1 cellular context compared by ENCODE assay signal in the genomic region with DNA sequence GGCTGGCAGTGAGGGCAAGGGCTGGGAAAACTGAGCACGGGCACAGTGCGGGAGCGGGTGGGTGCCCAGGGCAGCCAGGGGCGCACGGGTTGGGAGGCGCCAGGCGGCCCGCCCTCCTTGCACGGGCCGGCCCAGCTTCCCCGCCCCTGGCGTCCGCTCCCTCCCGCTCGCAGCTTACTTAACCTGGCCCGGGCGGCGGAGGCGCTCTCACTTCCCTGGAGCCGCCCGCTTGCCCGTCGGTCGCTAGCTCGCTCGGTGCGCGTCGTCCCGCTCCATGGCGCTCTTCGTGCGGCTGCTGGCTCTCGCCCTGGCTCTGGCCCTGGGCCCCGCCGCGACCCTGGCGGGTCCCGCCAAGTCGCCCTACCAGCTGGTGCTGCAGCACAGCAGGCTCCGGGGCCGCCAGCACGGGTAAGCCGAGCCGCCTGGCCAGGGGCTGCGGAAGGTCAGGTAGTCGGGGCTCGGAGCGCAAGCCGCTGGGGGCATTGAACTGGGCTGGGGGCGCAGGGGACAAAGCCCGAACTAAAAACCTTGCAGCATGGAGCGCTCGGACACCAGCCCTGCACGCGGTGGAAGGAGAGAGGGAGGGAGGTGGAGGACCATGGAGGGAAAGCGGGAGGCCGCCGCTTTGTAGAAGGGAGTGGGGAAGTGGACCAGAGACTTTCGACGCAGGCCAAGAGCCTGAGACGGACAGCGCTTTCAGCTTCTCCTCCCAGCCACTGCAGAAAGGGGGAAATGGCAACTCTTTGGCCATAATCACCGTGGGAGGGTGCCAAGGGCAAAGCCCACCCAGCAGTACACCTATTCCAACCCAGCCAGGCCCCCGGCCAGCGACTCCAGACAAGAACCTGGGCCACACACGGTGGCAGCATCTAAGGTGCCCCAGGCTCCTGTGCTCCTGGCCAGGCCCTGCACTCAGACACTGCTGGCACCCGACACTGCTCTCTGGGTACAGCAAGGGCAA.
TF ChIP-seq lines count a peak whose summit lies in the region.

TSS of gene TGFBI (plus strand) at position 207 of the 961 bp plus-strand sequence. CDS start at position 275, 68 bp downstream.

TF ChIP-seq in HepG2, 621 proteins besides CTCF, POLR2A, EP300 and RAD21 (continued from another document and continues in another):
- TF ChIP-seq, protein P1, sequence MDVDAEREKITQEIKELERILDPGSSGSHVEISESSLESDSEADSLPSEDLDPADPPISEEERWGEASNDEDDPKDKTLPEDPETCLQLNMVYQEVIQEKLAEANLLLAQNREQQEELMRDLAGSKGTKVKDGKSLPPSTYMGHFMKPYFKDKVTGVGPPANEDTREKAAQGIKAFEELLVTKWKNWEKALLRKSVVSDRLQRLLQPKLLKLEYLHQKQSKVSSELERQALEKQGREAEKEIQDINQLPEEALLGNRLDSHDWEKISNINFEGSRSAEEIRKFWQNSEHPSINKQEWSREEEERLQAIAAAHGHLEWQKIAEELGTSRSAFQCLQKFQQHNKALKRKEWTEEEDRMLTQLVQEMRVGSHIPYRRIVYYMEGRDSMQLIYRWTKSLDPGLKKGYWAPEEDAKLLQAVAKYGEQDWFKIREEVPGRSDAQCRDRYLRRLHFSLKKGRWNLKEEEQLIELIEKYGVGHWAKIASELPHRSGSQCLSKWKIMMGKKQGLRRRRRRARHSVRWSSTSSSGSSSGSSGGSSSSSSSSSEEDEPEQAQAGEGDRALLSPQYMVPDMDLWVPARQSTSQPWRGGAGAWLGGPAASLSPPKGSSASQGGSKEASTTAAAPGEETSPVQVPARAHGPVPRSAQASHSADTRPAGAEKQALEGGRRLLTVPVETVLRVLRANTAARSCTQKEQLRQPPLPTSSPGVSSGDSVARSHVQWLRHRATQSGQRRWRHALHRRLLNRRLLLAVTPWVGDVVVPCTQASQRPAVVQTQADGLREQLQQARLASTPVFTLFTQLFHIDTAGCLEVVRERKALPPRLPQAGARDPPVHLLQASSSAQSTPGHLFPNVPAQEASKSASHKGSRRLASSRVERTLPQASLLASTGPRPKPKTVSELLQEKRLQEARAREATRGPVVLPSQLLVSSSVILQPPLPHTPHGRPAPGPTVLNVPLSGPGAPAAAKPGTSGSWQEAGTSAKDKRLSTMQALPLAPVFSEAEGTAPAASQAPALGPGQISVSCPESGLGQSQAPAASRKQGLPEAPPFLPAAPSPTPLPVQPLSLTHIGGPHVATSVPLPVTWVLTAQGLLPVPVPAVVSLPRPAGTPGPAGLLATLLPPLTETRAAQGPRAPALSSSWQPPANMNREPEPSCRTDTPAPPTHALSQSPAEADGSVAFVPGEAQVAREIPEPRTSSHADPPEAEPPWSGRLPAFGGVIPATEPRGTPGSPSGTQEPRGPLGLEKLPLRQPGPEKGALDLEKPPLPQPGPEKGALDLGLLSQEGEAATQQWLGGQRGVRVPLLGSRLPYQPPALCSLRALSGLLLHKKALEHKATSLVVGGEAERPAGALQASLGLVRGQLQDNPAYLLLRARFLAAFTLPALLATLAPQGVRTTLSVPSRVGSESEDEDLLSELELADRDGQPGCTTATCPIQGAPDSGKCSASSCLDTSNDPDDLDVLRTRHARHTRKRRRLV (CRISPR knock-in tag; IDR thresholded peaks at IDR 0.05): no peak
- TF ChIP-seq TP53 (CRISPR knock-in tag; conservative IDR thresholded peaks at IDR 0.05) (0 out of 2 replicates have a peak, but pooled peaks have one; percentile 45), ZNF33A (CRISPR knock-in tag; IDR thresholded peaks at IDR 0.05; ENCODE audit: borderline replicate concordance) (peak; percentile 53; the same call in 1 of the 2 replicates), ZNF773 (CRISPR knock-in tag; IDR thresholded peaks at IDR 0.05; ENCODE audit: borderline replicate concordance) (peak; percentile 36; the same call in 1 of the 2 replicates), NFYB (CRISPR knock-in tag; IDR thresholded peaks at IDR 0.05) (0 out of 2 replicates have a peak, but pooled peaks have one; percentile 29), SALL1 (CRISPR knock-in tag; IDR thresholded peaks at IDR 0.05) (peak; percentile 80), KDM6A (CRISPR knock-in tag; IDR thresholded peaks at IDR 0.05; ENCODE audit: low read depth) (no peak), PTBP1 (IDR thresholded peaks at IDR 0.05; ENCODE audit: low read depth, low read length, poor library complexity, severe bottlenecking) (no peak), HNF4A (CRISPR knock-in tag; IDR thresholded peaks at IDR 0.05) (peak; percentile 21; the same call in 1 of the 2 replicates), KMT2A (CRISPR knock-in tag; IDR thresholded peaks at IDR 0.05) (peak; percentile 93), ZSCAN30 (CRISPR knock-in tag; IDR thresholded peaks at IDR 0.05) (no peak), ZFP90 (CRISPR knock-in tag; IDR thresholded peaks at IDR 0.05; ENCODE audit: borderline replicate concordance) (no peak; the same call in 1 of the 2 replicates), NFATC3 (CRISPR knock-in tag; IDR thresholded peaks at IDR 0.05) (no peak), MTF1 (CRISPR knock-in tag; IDR thresholded peaks at IDR 0.05) (no peak), SETDB1 (CRISPR knock-in tag; IDR thresholded peaks at IDR 0.05; ENCODE audit: borderline replicate concordance) (no peak), ZNF781 (CRISPR knock-in tag; IDR thresholded peaks at IDR 0.05; ENCODE audit: borderline replicate concordance, not compliant biosample characterization) (peak; percentile 46), KLF15 (CRISPR knock-in tag; IDR thresholded peaks at IDR 0.05; ENCODE audit: borderline replicate concordance) (no peak), FOXJ3 (CRISPR knock-in tag; IDR thresholded peaks at IDR 0.05; ENCODE audit: borderline replicate concordance) (no peak), ZFP36L1 (CRISPR knock-in tag; IDR thresholded peaks at IDR 0.05) (no peak), SPEN (CRISPR knock-in tag; IDR thresholded peaks at IDR 0.05; ENCODE audit: low read depth) (peak; percentile 70), EZH2 (conservative IDR thresholded peaks at IDR 0.05; ENCODE audit: low read depth, low read length) (no peak), SOX13 (IDR thresholded peaks at IDR 0.05) (peak; percentile 39; the same call in 1 of the 2 replicates), SOX13 (CRISPR knock-in tag; conservative IDR thresholded peaks at IDR 0.05 in 1 of 2, IDR thresholded peaks at IDR 0.05 in 1 of 2) (peak in 1 of 2 experiments; percentile 63; a peak in 1 of 4 replicates), ZNF550 (CRISPR knock-in tag; IDR thresholded peaks at IDR 0.05; ENCODE audit: borderline replicate concordance) (no peak), SOX5 (CRISPR knock-in tag; IDR thresholded peaks at IDR 0.05; ENCODE audit: borderline replicate concordance) (peak; percentile 41; the same call in 1 of the 2 replicates), ZNF558 (CRISPR knock-in tag; IDR thresholded peaks at IDR 0.05; ENCODE audit: borderline replicate concordance) (no peak; the same call in 1 of the 2 replicates), ZNF350 (CRISPR knock-in tag; IDR thresholded peaks at IDR 0.05; ENCODE audit: borderline replicate concordance, low read depth) (no peak), YEATS2 (CRISPR knock-in tag; IDR thresholded peaks at IDR 0.05; ENCODE audit: borderline replicate concordance) (peak; percentile 60; the same call in 1 of the 2 replicates), ZNF777 (CRISPR knock-in tag; IDR thresholded peaks at IDR 0.05) (peak; percentile 93), MBNL3 (CRISPR knock-in tag; conservative IDR thresholded peaks at IDR 0.05) (no peak), FOXP1 (IDR thresholded peaks at IDR 0.05) (no peak), FOXP1 (CRISPR knock-in tag; IDR thresholded peaks at IDR 0.05) (no peak), RORA (CRISPR knock-in tag; IDR thresholded peaks at IDR 0.05) (no peak), ZNF225 (CRISPR knock-in tag; IDR thresholded peaks at IDR 0.05) (no peak; the same call in 1 of the 2 replicates)
- TF ChIP-seq, protein P2, sequence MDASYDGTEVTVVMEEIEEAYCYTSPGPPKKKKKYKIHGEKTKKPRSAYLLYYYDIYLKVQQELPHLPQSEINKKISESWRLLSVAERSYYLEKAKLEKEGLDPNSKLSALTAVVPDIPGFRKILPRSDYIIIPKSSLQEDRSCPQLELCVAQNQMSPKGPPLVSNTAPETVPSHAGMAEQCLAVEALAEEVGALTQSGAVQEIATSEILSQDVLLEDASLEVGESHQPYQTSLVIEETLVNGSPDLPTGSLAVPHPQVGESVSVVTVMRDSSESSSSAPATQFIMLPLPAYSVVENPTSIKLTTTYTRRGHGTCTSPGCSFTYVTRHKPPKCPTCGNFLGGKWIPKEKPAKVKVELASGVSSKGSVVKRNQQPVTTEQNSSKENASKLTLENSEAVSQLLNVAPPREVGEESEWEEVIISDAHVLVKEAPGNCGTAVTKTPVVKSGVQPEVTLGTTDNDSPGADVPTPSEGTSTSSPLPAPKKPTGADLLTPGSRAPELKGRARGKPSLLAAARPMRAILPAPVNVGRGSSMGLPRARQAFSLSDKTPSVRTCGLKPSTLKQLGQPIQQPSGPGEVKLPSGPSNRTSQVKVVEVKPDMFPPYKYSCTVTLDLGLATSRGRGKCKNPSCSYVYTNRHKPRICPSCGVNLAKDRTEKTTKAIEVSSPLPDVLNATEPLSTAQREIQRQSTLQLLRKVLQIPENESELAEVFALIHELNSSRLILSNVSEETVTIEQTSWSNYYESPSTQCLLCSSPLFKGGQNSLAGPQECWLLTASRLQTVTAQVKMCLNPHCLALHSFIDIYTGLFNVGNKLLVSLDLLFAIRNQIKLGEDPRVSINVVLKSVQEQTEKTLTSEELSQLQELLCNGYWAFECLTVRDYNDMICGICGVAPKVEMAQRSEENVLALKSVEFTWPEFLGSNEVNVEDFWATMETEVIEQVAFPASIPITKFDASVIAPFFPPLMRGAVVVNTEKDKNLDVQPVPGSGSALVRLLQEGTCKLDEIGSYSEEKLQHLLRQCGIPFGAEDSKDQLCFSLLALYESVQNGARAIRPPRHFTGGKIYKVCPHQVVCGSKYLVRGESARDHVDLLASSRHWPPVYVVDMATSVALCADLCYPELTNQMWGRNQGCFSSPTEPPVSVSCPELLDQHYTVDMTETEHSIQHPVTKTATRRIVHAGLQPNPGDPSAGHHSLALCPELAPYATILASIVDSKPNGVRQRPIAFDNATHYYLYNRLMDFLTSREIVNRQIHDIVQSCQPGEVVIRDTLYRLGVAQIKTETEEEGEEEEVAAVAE (CRISPR knock-in tag; IDR thresholded peaks at IDR 0.05; ENCODE audit: borderline replicate concordance): no peak
- TF ChIP-seq, protein P3, sequence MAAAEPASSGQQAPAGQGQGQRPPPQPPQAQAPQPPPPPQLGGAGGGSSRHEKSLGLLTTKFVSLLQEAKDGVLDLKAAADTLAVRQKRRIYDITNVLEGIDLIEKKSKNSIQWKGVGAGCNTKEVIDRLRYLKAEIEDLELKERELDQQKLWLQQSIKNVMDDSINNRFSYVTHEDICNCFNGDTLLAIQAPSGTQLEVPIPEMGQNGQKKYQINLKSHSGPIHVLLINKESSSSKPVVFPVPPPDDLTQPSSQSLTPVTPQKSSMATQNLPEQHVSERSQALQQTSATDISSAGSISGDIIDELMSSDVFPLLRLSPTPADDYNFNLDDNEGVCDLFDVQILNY (CRISPR knock-in tag; conservative IDR thresholded peaks at IDR 0.05): no peak
- TF ChIP-seq, protein P4, sequence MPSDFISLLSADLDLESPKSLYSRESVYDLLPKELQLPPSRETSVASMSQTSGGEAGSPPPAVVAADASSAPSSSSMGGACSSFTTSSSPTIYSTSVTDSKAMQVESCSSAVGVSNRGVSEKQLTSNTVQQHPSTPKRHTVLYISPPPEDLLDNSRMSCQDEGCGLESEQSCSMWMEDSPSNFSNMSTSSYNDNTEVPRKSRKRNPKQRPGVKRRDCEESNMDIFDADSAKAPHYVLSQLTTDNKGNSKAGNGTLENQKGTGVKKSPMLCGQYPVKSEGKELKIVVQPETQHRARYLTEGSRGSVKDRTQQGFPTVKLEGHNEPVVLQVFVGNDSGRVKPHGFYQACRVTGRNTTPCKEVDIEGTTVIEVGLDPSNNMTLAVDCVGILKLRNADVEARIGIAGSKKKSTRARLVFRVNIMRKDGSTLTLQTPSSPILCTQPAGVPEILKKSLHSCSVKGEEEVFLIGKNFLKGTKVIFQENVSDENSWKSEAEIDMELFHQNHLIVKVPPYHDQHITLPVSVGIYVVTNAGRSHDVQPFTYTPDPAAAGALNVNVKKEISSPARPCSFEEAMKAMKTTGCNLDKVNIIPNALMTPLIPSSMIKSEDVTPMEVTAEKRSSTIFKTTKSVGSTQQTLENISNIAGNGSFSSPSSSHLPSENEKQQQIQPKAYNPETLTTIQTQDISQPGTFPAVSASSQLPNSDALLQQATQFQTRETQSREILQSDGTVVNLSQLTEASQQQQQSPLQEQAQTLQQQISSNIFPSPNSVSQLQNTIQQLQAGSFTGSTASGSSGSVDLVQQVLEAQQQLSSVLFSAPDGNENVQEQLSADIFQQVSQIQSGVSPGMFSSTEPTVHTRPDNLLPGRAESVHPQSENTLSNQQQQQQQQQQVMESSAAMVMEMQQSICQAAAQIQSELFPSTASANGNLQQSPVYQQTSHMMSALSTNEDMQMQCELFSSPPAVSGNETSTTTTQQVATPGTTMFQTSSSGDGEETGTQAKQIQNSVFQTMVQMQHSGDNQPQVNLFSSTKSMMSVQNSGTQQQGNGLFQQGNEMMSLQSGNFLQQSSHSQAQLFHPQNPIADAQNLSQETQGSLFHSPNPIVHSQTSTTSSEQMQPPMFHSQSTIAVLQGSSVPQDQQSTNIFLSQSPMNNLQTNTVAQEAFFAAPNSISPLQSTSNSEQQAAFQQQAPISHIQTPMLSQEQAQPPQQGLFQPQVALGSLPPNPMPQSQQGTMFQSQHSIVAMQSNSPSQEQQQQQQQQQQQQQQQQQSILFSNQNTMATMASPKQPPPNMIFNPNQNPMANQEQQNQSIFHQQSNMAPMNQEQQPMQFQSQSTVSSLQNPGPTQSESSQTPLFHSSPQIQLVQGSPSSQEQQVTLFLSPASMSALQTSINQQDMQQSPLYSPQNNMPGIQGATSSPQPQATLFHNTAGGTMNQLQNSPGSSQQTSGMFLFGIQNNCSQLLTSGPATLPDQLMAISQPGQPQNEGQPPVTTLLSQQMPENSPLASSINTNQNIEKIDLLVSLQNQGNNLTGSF (CRISPR knock-in tag; IDR thresholded peaks at IDR 0.05): peak; percentile 71; the same call in 1 of the 2 replicates
- TF ChIP-seq, protein P5, sequence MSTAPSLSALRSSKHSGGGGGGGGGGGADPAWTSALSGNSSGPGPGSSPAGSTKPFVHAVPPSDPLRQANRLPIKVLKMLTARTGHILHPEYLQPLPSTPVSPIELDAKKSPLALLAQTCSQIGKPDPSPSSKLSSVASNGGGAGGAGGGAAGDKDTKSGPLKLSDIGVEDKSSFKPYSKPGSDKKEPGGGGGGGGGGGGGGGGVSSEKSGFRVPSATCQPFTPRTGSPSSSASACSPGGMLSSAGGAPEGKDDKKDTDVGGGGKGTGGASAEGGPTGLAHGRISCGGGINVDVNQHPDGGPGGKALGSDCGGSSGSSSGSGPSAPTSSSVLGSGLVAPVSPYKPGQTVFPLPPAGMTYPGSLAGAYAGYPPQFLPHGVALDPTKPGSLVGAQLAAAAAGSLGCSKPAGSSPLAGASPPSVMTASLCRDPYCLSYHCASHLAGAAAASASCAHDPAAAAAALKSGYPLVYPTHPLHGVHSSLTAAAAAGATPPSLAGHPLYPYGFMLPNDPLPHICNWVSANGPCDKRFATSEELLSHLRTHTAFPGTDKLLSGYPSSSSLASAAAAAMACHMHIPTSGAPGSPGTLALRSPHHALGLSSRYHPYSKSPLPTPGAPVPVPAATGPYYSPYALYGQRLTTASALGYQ (CRISPR knock-in tag; IDR thresholded peaks at IDR 0.05): peak; percentile 53; the same call in 1 of the 2 replicates
- TF ChIP-seq, protein P6, sequence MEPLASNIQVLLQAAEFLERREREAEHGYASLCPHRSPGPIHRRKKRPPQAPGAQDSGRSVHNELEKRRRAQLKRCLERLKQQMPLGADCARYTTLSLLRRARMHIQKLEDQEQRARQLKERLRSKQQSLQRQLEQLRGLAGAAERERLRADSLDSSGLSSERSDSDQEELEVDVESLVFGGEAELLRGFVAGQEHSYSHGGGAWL (CRISPR knock-in tag; IDR thresholded peaks at IDR 0.05): peak; percentile 83
